1 cellular context compared by ENCODE assay signal in genomic region chr12:101044512-101045074, GRCh38.
TF ChIP-seq lines count a peak whose summit lies in the region.

No MANE protein-coding gene starts in this region.

TF ChIP-seq in IMR-90, 13 proteins besides CTCF, POLR2A, EP300 and RAD21:
- no peak for TF ChIP-seq RCOR1 (IDR thresholded peaks at IDR 0.05; ENCODE audit: insufficient replicate concordance, low read length)
